15 cellular contexts compared by ENCODE assay signal in genomic region chr2:200679157-200679934, GRCh38.
"Had no signal": no experiment of that assay in that cellular context is flagged by ENCODE, and none has a peak within 500 bp of the region (broad histone marks: within the 10 kb centered on the region; RNA-seq: fewer than 3 reads in every experiment).

No MANE protein-coding gene starts in this region.

- H3K4me3 ChIP-seq: cardiac muscle cell, neural progenitor cell, ovary, tibial nerve had no signal

- ATAC-seq: left ventricle myocardium superior had no signal

- H3K27ac Mint-ChIP-seq: activated naive CD8-positive, alpha-beta T cell; mesothelial cell of epicardium; neural progenitor cell had no signal

- H3K36me3 ChIP-seq: cardiac muscle cell, neural progenitor cell, ovary, tibial nerve had no signal

- H3K36me3 Mint-ChIP-seq: activated naive CD8-positive, alpha-beta T cell; mesothelial cell of epicardium; neural progenitor cell had no signal

- H3K4me1 ChIP-seq: neural progenitor cell had no signal

- H3K4me3 Mint-ChIP-seq: activated naive CD8-positive, alpha-beta T cell; mesothelial cell of epicardium; neural progenitor cell had no signal

- H3K4me1 Mint-ChIP-seq: neural progenitor cell had no signal

- DNase-seq: activated CD4-positive, CD25-positive, alpha-beta regulatory T cell; activated effector memory CD4-positive, alpha-beta T cell treated with anti-CD3 and anti-CD28 coated beads, Interleukin-2, amount 50 U/mL, for 16 hours; activated T-cell treated with anti-CD3 and anti-CD28 coated beads, Interleukin-2, amount 50 U/mL, for 1 hour; anterior cingulate cortex; foreskin melanocyte; head of caudate nucleus; left ventricle myocardium superior; ovary; stimulated activated CD4-positive, alpha-beta T cell treated with anti-CD3 and anti-CD28 coated beads, Interleukin-4, amount 100 ng/mL, for 4 hours; T-helper 2 cell had no signal

- H3K27me3 ChIP-seq: cardiac muscle cell, neural progenitor cell, ovary, tibial nerve had no signal

- H2AFZ ChIP-seq: neural progenitor cell had no signal

- H3K27ac ChIP-seq: cardiac muscle cell, neural progenitor cell had no signal

- H3K9me3 Mint-ChIP-seq: mesothelial cell of epicardium, neural progenitor cell had no signal

- H3K9me3 ChIP-seq: ovary, tibial nerve had no signal
